Comparison of ENCODE assay signal across 7 cellular contexts in genomic region chr1:156128749-156129682, GRCh38. TPM values are rescaled to one million over a fixed set of nuclear protein-coding genes. Genes with fewer than 3 reads are reported as not detected.
DNase-seq lines count a peak whose midpoint lies in the region; ATAC-seq, FAIRE-seq and TF ChIP-seq lines count a peak whose summit lies in the region.

No MANE protein-coding gene starts in this region.

- H3K4me2 ChIP-seq in GM12878 (ENCODE audit: control insufficient read depth, insufficient read depth) = 0 out of 2 replicates have a peak overlapping the region, but pooled peaks have one; percentile 0

- H3K27ac ChIP-seq in GM12878 (ENCODE audit: control insufficient read depth, insufficient read depth) (peak overlapping the region; percentile 56), temporal lobe (ENCODE audit: low read depth, low read length) (peak overlapping the region; percentile 79)

- H3K4me3 Mint-ChIP-seq in activated CD8-positive, alpha-beta T cell treated with anti-CD3 and anti-CD28 coated beads for 36 hours = no peak overlapping the region

- POLR2A ChIA-PET in GM12878 (lab: Charles Lee) = interaction anchor here (0.5 to 7.0 kb wide), 11 partner anchors 8 to 254 kb away, joined by 3 to 89 read pairs (median 4); partner anchors contain the start of genes LMNA and SMG5
- POLR2A ChIA-PET in activated CD8-positive, alpha-beta T cell treated with anti-CD3 and anti-CD28 coated beads for 36 hours (lab: Charles Lee) = interaction anchor here (0.7 to 7.1 kb wide), 13 partner anchors 12 to 176 kb away, joined by 3 to 151 read pairs (median 4); partner anchors contain the start of genes LMNA and PMF1

- H3K4me1 ChIP-seq in GM12878 (ENCODE audit: control insufficient read depth, insufficient read depth, low read length) = peaks cover 56% of the 10 kb centered on the region

- no peak for TF ChIP-seq CTCF in GM12878 (IDR thresholded peaks at IDR 0.05 in 2 of 3, conservative IDR thresholded peaks at IDR 0.05 in 1 of 3; ENCODE audit: control insufficient read depth in 2 of 3, extremely low read depth in 1 of 3, insufficient read depth in 1 of 3, low read depth in 3 of 3, low read length in 3 of 3)
- no peak for TF ChIP-seq CTCF in activated CD8-positive, alpha-beta T cell treated with anti-CD3 and anti-CD28 coated beads for 36 hours (IDR thresholded peaks at IDR 0.05)

- SMC1A ChIA-PET in GM12878 (lab: Charles Lee; ENCODE audit: uncharacterized antibody, unreplicated experiment) = interaction anchor here (0.7 to 23.6 kb wide), 24 partner anchors 12 to 314 kb away, joined by 3 to 874 read pairs (median 4); partner anchors contain the start of genes LMNA, MEX3A and SMG5

- H3K9me3 Mint-ChIP-seq in activated CD8-positive, alpha-beta T cell treated with anti-CD3 and anti-CD28 coated beads for 36 hours = no peaks in the 10 kb centered on the region

- H3K4me3 ChIP-seq in MG63 = no peak overlapping the region; the same call in none of the 2 replicates
- no peak overlapping the region for H3K4me3 ChIP-seq in GM12878

- no peaks in the 10 kb centered on the region for H3K9me3 ChIP-seq in MG63
- H3K9me3 ChIP-seq in GM12878 (replicated peaks; ENCODE audit: control insufficient read depth, insufficient read depth, low read length) = no peaks in the 10 kb centered on the region

- no peaks in the 10 kb centered on the region for H3K27me3 ChIP-seq in MG63
- no peaks in the 10 kb centered on the region for H3K27me3 ChIP-seq in GM12878 (replicated peaks in 1 of 2; ENCODE audit: control insufficient read depth in 2 of 2, insufficient read depth in 2 of 2, low read length in 1 of 2)

- peaks cover 83% of the 10 kb centered on the region for H3K36me3 ChIP-seq in MG63
- H3K36me3 ChIP-seq in GM12878 (ENCODE audit: control insufficient read depth in 2 of 2, insufficient read depth in 2 of 2, low read length in 1 of 2) = peaks cover 0 to 3% of the 10 kb centered on the region in 2 experiments; a peak in 2 of 4 replicates

- BruUV-seq in GM12878 (replicated peaks; lab: Mats Ljungman, UMichigan) = no TSS peak

- TF ChIP-seq POLR2A in GM12878 (IDR thresholded peaks at IDR 0.05; ENCODE audit: low read depth, low read length) = no peak

- no peak overlapping the region for H2AFZ ChIP-seq in GM12878 (ENCODE audit: control insufficient read depth, low read depth, low read length)

- peak; percentile 58 for DNase-seq in MG63
- no peak for DNase-seq in GM12878 (ENCODE audit: low read depth, low spot score)
- no peak for DNase-seq in left lobe of liver (ENCODE audit: low spot score)
- no peak for DNase-seq in activated CD8-positive, alpha-beta T cell treated with anti-CD3 and anti-CD28 coated beads for 36 hours
- no peak for DNase-seq in islet precursor cell

- in situ Hi-C loops in GM12878 (cut with MboI) = no loop called here

- peaks cover 3% of the 10 kb centered on the region for H3K36me3 Mint-ChIP-seq in activated CD8-positive, alpha-beta T cell treated with anti-CD3 and anti-CD28 coated beads for 36 hours (ENCODE audit: low read depth)

- FAIRE-seq in GM12878 (lab: Jason Lieb, UNC) = no peak

- CTCF ChIA-PET in GM12878 (lab: Yijun Ruan, JAX) = interaction anchor here (0.8 to 25.7 kb wide), 24 partner anchors 8 to 191 kb away, joined by 3 to 1294 read pairs (median 7); partner anchors contain the start of genes LMNA and SMG5
- CTCF ChIA-PET in activated CD8-positive, alpha-beta T cell treated with anti-CD3 and anti-CD28 coated beads for 36 hours (lab: Charles Lee) = interaction anchor here (0.6 to 14.1 kb wide), 24 partner anchors 9 to 208 kb away, joined by 3 to 772 read pairs (median 6); partner anchors contain the start of genes LMNA, MEX3A and PMF1

- intact Hi-C loops in GM12878 (cut with micrococcal nuclease; ENCODE audit: unreplicated experiment) = no loop called here
- intact Hi-C loops in activated CD8-positive, alpha-beta T cell treated with anti-CD3 and anti-CD28 coated beads for 36 hours (cut with micrococcal nuclease) = loop anchor here (2.0 kb wide), 1 partner anchor 70 kb away; no protein-coding TSS in a partner anchor

- ATAC-seq in GM12878 (no peak), left lobe of liver (peak; percentile 4), GM21447 (IDR thresholded peaks at IDR 0.05; ENCODE audit: unreplicated experiment) (no peak)
- ATAC-seq in activated CD8-positive, alpha-beta T cell treated with anti-CD3 and anti-CD28 coated beads for 36 hours = no peak

- H3K9ac ChIP-seq in GM12878 (ENCODE audit: control insufficient read depth, insufficient read depth, low read length) = peak overlapping the region; percentile 5

- WGBS in GM12878 (ENCODE audit: insufficient coverage, insufficient replicate concordance, low lambda C conversion rate, missing lambda C conversion rate) = 66% methylated on average over 8 of the region's 8 CpGs

- TF ChIP-seq RAD21 in GM12878 (IDR thresholded peaks at IDR 0.05; ENCODE audit: insufficient read depth, low read depth, low read length) = no peak

- peaks cover 60% of the 10 kb centered on the region for H3K4me1 Mint-ChIP-seq in activated CD8-positive, alpha-beta T cell treated with anti-CD3 and anti-CD28 coated beads for 36 hours (ENCODE audit: low read depth)

- H3K27me3 Mint-ChIP-seq in activated CD8-positive, alpha-beta T cell treated with anti-CD3 and anti-CD28 coated beads for 36 hours = peaks cover 3% of the 10 kb centered on the region

- no peaks in the 10 kb centered on the region for H4K20me1 ChIP-seq in GM12878 (ENCODE audit: control insufficient read depth, insufficient read depth)

- TF ChIP-seq EP300 in GM12878 (IDR thresholded peaks at IDR 0.05; ENCODE audit: borderline replicate concordance in 1 of 2, control insufficient read depth in 1 of 2, low read depth in 2 of 2, low read length in 2 of 2) = no peak

- RAD21 ChIA-PET in GM12878 (lab: Charles Lee; ENCODE audit: unreplicated experiment) = interaction anchor here (0.6 to 22.2 kb wide), 23 partner anchors 8 to 636 kb away, joined by 3 to 695 read pairs (median 4); partner anchors contain the start of genes ARHGEF2, LMNA and PMF1

- H3K27ac Mint-ChIP-seq in activated CD8-positive, alpha-beta T cell treated with anti-CD3 and anti-CD28 coated beads for 36 hours = no peak overlapping the region

- peaks cover 36% of the 10 kb centered on the region for H3K79me2 ChIP-seq in GM12878 (ENCODE audit: control insufficient read depth, insufficient read depth, low read length)

RNA-seq across cellular contexts. Expression of gene LMNA, which starts 14.5 kb away (rescaled TPM):
- total RNA-seq in MG63 (2014; rRNA removed; shearing (Covaris generic); ENCODE audit: low replicate concordance) = 1,337 and 1,568 TPM in 2 replicates
- total RNA-seq in GM12878 (2013; cell fraction: nucleolus; rRNA removed) = 58.3 and 77.1 TPM in 2 replicates
- total RNA-seq in GM12878 (2014; rRNA removed) = 130 and 136 TPM in 2 replicates
- 31.6 and 35.1 TPM in 2 replicates for total RNA-seq in GM12878 (2014; rRNA removed; fragmentation: Illumina TruSeq; extraction: Trizol)
- 188 and 189 TPM in 2 replicates for total RNA-seq in GM12878 (2021)
- polyA plus RNA-seq in GM12878 (2011; ENCODE audit: low read depth) = 30.2 TPM
- 37.3 and 52.9 TPM in 2 replicates for polyA plus RNA-seq in GM12878 (2011; rRNA removed)
- 76.4 and 82.6 TPM in 2 replicates for polyA plus RNA-seq in GM12878 (2011; cell fraction: cytosol; rRNA removed)
- polyA plus RNA-seq in GM12878 (2011; cell fraction: nucleus; rRNA removed) = 164 and 324 TPM in 2 replicates
- polyA plus RNA-seq in GM12878 (2012) = 32.4 and 54.8 TPM in 2 replicates
- polyA plus RNA-seq in GM12878 (2014; fragmentation: Illumina TruSeq; extraction: Trizol) = 9.6 and 30.1 TPM in 2 replicates
- 1 to 10 TPM in 1 of 2 experiments, under 1 TPM in 1; 0.42 to 6.0 TPM for polyA plus RNA-seq in GM12878 (2014; fragmentation: Nextera tagmentation; extraction: Ambion mirVana)
- 101 and 109 TPM in 2 replicates for polyA plus RNA-seq in GM12878 (2014; rRNA removed)
- polyA plus RNA-seq in GM12878 (2016; fragmentation: Nextera tagmentation; extraction: Ambion mirVana) = 100 to 1,000 TPM; 320 to 334 TPM
- 42.8 and 77.1 TPM in 2 replicates for polyA minus RNA-seq in GM12878 (2011; rRNA and poly(A)+ RNA removed)
- polyA minus RNA-seq in GM12878 (2011; cell fraction: cytosol; rRNA and poly(A)+ RNA removed) = 30.6 and 41.6 TPM in 2 replicates
- polyA minus RNA-seq in GM12878 (2011; cell fraction: nucleus; rRNA and poly(A)+ RNA removed) = 32.8 and 46.7 TPM in 2 replicates
- 120 TPM for total RNA-seq in left lobe of liver
- total RNA-seq in temporal lobe = 20.4 TPM
- 10 to 100 TPM; 51.8 to 56.6 TPM for total RNA-seq in activated CD8-positive, alpha-beta T cell treated with anti-CD3 and anti-CD28 coated beads for 36 hours

RNA-seq across cellular contexts. Expression of gene SEMA4A, which starts 24.4 kb away (rescaled TPM):
- total RNA-seq in MG63 (2014; rRNA removed; shearing (Covaris generic); ENCODE audit: low replicate concordance) = 0.49 TPM in 1 of 2 replicates, not detected in the other
- 64.1 and 65.1 TPM in 2 replicates for total RNA-seq in GM12878 (2013; cell fraction: nucleolus; rRNA removed)
- total RNA-seq in GM12878 (2014; rRNA removed) = 24.4 and 36.5 TPM in 2 replicates
- 16.5 and 17.2 TPM in 2 replicates for total RNA-seq in GM12878 (2014; rRNA removed; fragmentation: Illumina TruSeq; extraction: Trizol)
- 46.3 and 52.1 TPM in 2 replicates for total RNA-seq in GM12878 (2021)
- 18.2 TPM for polyA plus RNA-seq in GM12878 (2011; ENCODE audit: low read depth)
- 10.5 and 20.9 TPM in 2 replicates for polyA plus RNA-seq in GM12878 (2011; rRNA removed)
- 24.1 and 29.5 TPM in 2 replicates for polyA plus RNA-seq in GM12878 (2011; cell fraction: cytosol; rRNA removed)
- 35.2 and 36.4 TPM in 2 replicates for polyA plus RNA-seq in GM12878 (2011; cell fraction: nucleus; rRNA removed)
- polyA plus RNA-seq in GM12878 (2012) = 25.7 and 38.9 TPM in 2 replicates
- polyA plus RNA-seq in GM12878 (2014; fragmentation: Illumina TruSeq; extraction: Trizol) = 25.7 and 31.2 TPM in 2 replicates
- polyA plus RNA-seq in GM12878 (2014; fragmentation: Nextera tagmentation; extraction: Ambion mirVana) = 1 to 10 TPM; 2.6 to 3.4 TPM
- polyA plus RNA-seq in GM12878 (2014; rRNA removed) = 34.4 and 38.4 TPM in 2 replicates
- polyA plus RNA-seq in GM12878 (2016; fragmentation: Nextera tagmentation; extraction: Ambion mirVana) = 10 to 100 TPM; 60.3 to 64.2 TPM
- 35.6 and 48.7 TPM in 2 replicates for polyA minus RNA-seq in GM12878 (2011; rRNA and poly(A)+ RNA removed)
- 21.6 and 23.9 TPM in 2 replicates for polyA minus RNA-seq in GM12878 (2011; cell fraction: cytosol; rRNA and poly(A)+ RNA removed)
- 25.8 and 43.8 TPM in 2 replicates for polyA minus RNA-seq in GM12878 (2011; cell fraction: nucleus; rRNA and poly(A)+ RNA removed)
- total RNA-seq in left lobe of liver = 0.88 TPM
- 24.8 TPM for total RNA-seq in temporal lobe
- total RNA-seq in activated CD8-positive, alpha-beta T cell treated with anti-CD3 and anti-CD28 coated beads for 36 hours = 10 to 100 TPM; 23.8 to 24.7 TPM

RNA-seq across cellular contexts. Expression of gene MEX3A, which starts 46.8 kb away (rescaled TPM):
- 2.3 and 2.7 TPM in 2 replicates for total RNA-seq in MG63 (2014; rRNA removed; shearing (Covaris generic); ENCODE audit: low replicate concordance)
- 6.4 and 6.6 TPM in 2 replicates for total RNA-seq in GM12878 (2013; cell fraction: nucleolus; rRNA removed)
- total RNA-seq in GM12878 (2014; rRNA removed) = 1.6 and 2.1 TPM in 2 replicates
- total RNA-seq in GM12878 (2014; rRNA removed; fragmentation: Illumina TruSeq; extraction: Trizol) = 1.6 and 1.8 TPM in 2 replicates
- 5.1 and 5.9 TPM in 2 replicates for total RNA-seq in GM12878 (2021)
- 0.37 TPM for polyA plus RNA-seq in GM12878 (2011; ENCODE audit: low read depth)
- 2.3 and 2.8 TPM in 2 replicates for polyA plus RNA-seq in GM12878 (2011; rRNA removed)
- 5.1 and 5.8 TPM in 2 replicates for polyA plus RNA-seq in GM12878 (2011; cell fraction: cytosol; rRNA removed)
- polyA plus RNA-seq in GM12878 (2011; cell fraction: nucleus; rRNA removed) = 7.3 and 9.3 TPM in 2 replicates
- polyA plus RNA-seq in GM12878 (2012) = 0.89 and 1.00 TPM in 2 replicates
- 3.2 and 4.0 TPM in 2 replicates for polyA plus RNA-seq in GM12878 (2014; fragmentation: Illumina TruSeq; extraction: Trizol)
- under 1 TPM; 0.11 to 0.27 TPM for polyA plus RNA-seq in GM12878 (2014; fragmentation: Nextera tagmentation; extraction: Ambion mirVana)
- 3.2 and 3.3 TPM in 2 replicates for polyA plus RNA-seq in GM12878 (2014; rRNA removed)
- under 1 TPM; 0.48 to 0.49 TPM for polyA plus RNA-seq in GM12878 (2016; fragmentation: Nextera tagmentation; extraction: Ambion mirVana)
- 3.7 and 6.0 TPM in 2 replicates for polyA minus RNA-seq in GM12878 (2011; rRNA and poly(A)+ RNA removed)
- polyA minus RNA-seq in GM12878 (2011; cell fraction: cytosol; rRNA and poly(A)+ RNA removed) = 4.8 and 6.2 TPM in 2 replicates
- 3.5 and 5.5 TPM in 2 replicates for polyA minus RNA-seq in GM12878 (2011; cell fraction: nucleus; rRNA and poly(A)+ RNA removed)
- 1.1 TPM for total RNA-seq in left lobe of liver
- total RNA-seq in temporal lobe = 44.0 TPM
- under 1 TPM; 0.45 to 0.83 TPM for total RNA-seq in activated CD8-positive, alpha-beta T cell treated with anti-CD3 and anti-CD28 coated beads for 36 hours
